1 cellular context compared by ENCODE assay signal in the genomic region with DNA sequence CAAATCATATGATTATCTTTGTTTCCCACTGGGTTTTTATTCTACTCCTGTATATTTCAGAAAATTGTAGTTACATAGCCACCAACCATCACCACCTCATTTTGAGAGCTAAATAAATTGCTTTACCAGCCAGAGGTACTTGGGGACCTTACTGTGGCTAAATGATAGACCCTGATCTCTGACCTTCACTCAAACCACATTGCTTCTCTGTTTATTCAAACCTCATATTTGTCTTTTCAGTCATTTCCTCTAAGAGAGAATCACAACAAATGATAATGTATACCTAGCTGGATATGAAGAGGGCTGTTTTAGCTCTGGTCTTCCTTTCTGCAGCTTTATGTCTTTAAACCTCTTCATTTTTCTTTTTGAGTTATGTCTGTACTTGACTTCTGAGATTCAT.
TF ChIP-seq lines count a peak whose summit lies in the region.

No MANE protein-coding gene starts in this region.

TF ChIP-seq in HepG2, 621 proteins besides CTCF, POLR2A, EP300 and RAD21 (continued from another document):
- 0 out of 2 replicates have a peak, but pooled peaks have one; percentile 18 for TF ChIP-seq PAXIP1 (CRISPR knock-in tag; conservative IDR thresholded peaks at IDR 0.05)
- TF ChIP-seq RARA (CRISPR knock-in tag; IDR thresholded peaks at IDR 0.05): 0 out of 2 replicates have a peak, but pooled peaks have one; percentile 20
- TF ChIP-seq, protein P1, sequence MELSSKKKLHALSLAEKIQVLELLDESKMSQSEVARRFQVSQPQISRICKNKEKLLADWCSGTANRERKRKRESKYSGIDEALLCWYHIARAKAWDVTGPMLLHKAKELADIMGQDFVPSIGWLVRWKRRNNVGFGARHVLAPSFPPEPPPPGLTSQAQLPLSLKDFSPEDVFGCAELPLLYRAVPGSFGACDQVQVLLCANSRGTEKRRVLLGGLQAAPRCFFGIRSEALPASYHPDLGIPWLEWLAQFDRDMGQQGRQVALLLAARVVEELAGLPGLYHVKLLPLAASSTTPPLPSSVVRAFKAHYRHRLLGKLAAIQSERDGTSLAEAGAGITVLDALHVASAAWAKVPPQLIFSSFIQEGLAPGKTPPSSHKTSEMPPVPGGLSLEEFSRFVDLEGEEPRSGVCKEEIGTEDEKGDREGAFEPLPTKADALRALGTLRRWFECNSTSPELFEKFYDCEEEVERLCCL (CRISPR knock-in tag; IDR thresholded peaks at IDR 0.05; ENCODE audit: borderline replicate concordance): no peak
- peak; percentile 11; the same call in 1 of the 2 replicates for TF ChIP-seq NCOA2 (CRISPR knock-in tag; IDR thresholded peaks at IDR 0.05)
- peak; percentile 70; the same call in 1 of the 2 replicates for TF ChIP-seq MIXL1 (CRISPR knock-in tag; IDR thresholded peaks at IDR 0.05)
- peak; percentile 28; the same call in 1 of the 2 replicates for TF ChIP-seq HOMEZ (CRISPR knock-in tag; IDR thresholded peaks at IDR 0.05; ENCODE audit: low read depth)
- no peak for TF ChIP-seq ARID2 (CRISPR knock-in tag; IDR thresholded peaks at IDR 0.05; ENCODE audit: borderline replicate concordance)
- peak; percentile 28 to 89; a peak in 3 of 4 replicates for TF ChIP-seq NR2F1 (CRISPR knock-in tag; IDR thresholded peaks at IDR 0.05)
- no peak for TF ChIP-seq FOXP1 (IDR thresholded peaks at IDR 0.05)
- TF ChIP-seq FOXP1 (CRISPR knock-in tag; IDR thresholded peaks at IDR 0.05): peak; percentile 20; the same call in 1 of the 2 replicates
- peak; percentile 28; the same call in 1 of the 2 replicates for TF ChIP-seq HMG20A (CRISPR knock-in tag; IDR thresholded peaks at IDR 0.05; ENCODE audit: borderline replicate concordance)
- TF ChIP-seq PLSCR1 (CRISPR knock-in tag; IDR thresholded peaks at IDR 0.05; ENCODE audit: borderline replicate concordance): no peak
- peak; percentile 67 for TF ChIP-seq ELF3 (CRISPR knock-in tag; IDR thresholded peaks at IDR 0.05)
- 0 out of 2 replicates have a peak, but pooled peaks have one; percentile 5 for TF ChIP-seq HNF4A (CRISPR knock-in tag; IDR thresholded peaks at IDR 0.05)
- peak; percentile 18; the same call in 1 of the 2 replicates for TF ChIP-seq AHDC1 (CRISPR knock-in tag; IDR thresholded peaks at IDR 0.05; ENCODE audit: borderline replicate concordance)
- TF ChIP-seq POLR2AphosphoS2 (IDR thresholded peaks at IDR 0.05; ENCODE audit: low read depth, low read length): no peak
- 0 out of 2 replicates have a peak, but pooled peaks have one; percentile 42 for TF ChIP-seq ARID5B (CRISPR knock-in tag; IDR thresholded peaks at IDR 0.05)
- peak; percentile 38; the same call in 1 of the 2 replicates for TF ChIP-seq NR2F6 (IDR thresholded peaks at IDR 0.05)
- peak; percentile 67 for TF ChIP-seq NR2F6 (CRISPR knock-in tag; IDR thresholded peaks at IDR 0.05)
TF ChIP-seq in HepG2: peak in this region for 13.
